In the genomic region with DNA sequence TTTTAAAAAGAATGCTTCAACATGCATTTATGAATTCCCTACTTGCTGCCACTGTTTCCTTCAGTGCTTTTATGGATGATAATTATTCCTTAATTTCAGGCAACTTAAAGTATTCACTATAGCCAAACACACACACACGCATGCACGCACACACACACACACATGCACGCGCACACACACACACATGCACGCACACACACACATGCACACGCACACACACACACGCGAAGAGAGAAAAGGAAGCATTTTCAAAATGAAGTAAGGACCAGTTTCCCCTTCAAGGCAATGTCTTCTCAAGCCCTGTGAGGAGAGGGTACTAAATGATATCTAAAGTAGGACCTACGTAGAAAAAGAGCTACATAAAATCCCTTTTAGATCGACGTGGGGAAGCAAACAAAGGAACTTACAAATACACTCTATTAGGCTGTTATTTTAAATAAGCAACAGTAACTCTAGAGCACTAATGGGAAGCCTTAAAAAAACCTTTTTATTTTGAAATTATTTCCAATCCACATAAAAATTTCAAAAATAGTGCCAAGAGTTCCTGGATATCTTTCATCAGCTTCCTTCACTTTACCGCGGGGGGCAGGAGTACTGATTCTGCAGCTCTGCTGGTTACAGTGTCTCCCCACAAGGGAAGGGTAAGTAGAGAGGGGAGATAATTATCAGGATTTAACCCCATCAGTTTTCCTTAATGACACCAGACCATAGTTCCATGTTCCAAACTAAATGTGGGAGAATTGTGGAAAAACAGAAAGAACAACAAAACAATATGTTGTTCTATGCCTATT, we compare ENCODE assay signal across 14 cellular contexts. TPM values are rescaled to one million over a fixed set of nuclear protein-coding genes. Genes with fewer than 3 reads are reported as not detected.
DNase-seq lines count a peak whose midpoint lies in the region; ATAC-seq, FAIRE-seq and TF ChIP-seq lines count a peak whose summit lies in the region.
"Had no signal": no experiment of that assay in that cellular context is flagged by ENCODE, and none has a peak within 500 bp of the region (broad histone marks: within the 10 kb centered on the region; RNA-seq: fewer than 3 reads in every experiment).

No MANE protein-coding gene starts in this region.

- no peak for ATAC-seq in activated T-helper 17 cell treated with anti-CD3 and anti-CD28 coated beads, Interleukin-2, amount 50 U/mL, for 72 hours (replicated peaks)
- ATAC-seq in HG02798 (IDR thresholded peaks at IDR 0.05; ENCODE audit: poor library complexity, unreplicated experiment) = no peak

- peaks cover 71% of the 10 kb centered on the region for H3K4me1 Mint-ChIP-seq in activated CD4-positive, alpha-beta T cell treated with anti-CD3 and anti-CD28 coated beads, Interleukin-2, amount 10 ng/mL, durations not matched to agents 7 days and 5 days
- peaks cover 43% of the 10 kb centered on the region for H3K4me1 Mint-ChIP-seq in activated T-helper 17 cell treated with anti-CD3 and anti-CD28 coated beads, Interleukin-2, amount 50 U/mL, for 72 hours
- peaks cover 26% of the 10 kb centered on the region for H3K4me1 Mint-ChIP-seq in nephron

- CTCF ChIA-PET in activated CD4-positive, alpha-beta T cell treated with anti-CD3 and anti-CD28 coated beads, Interleukin-2, amount 10 ng/mL, durations not matched to agents 7 days and 5 days (lab: Charles Lee) = no interaction called here

- H3K4me3 Mint-ChIP-seq in activated CD4-positive, alpha-beta T cell treated with anti-CD3 and anti-CD28 coated beads, Interleukin-2, amount 10 ng/mL, durations not matched to agents 7 days and 5 days = no peak overlapping the region
- H3K4me3 Mint-ChIP-seq in activated T-helper 17 cell treated with anti-CD3 and anti-CD28 coated beads, Interleukin-2, amount 50 U/mL, for 72 hours = peak overlapping the region; percentile 74
- no peak overlapping the region for H3K4me3 Mint-ChIP-seq in nephron
- H3K4me3 Mint-ChIP-seq: WTC11 had no signal

- no peak for TF ChIP-seq CTCF in nephron (IDR thresholded peaks at IDR 0.05; ENCODE audit: unreplicated experiment in 3 of 3)

- no peaks in the 10 kb centered on the region for H3K27me3 Mint-ChIP-seq in activated CD4-positive, alpha-beta T cell treated with anti-CD3 and anti-CD28 coated beads, Interleukin-2, amount 10 ng/mL, durations not matched to agents 7 days and 5 days
- no peaks in the 10 kb centered on the region for H3K27me3 Mint-ChIP-seq in activated T-helper 17 cell treated with anti-CD3 and anti-CD28 coated beads, Interleukin-2, amount 50 U/mL, for 72 hours
- no peaks in the 10 kb centered on the region for H3K27me3 Mint-ChIP-seq in nephron (ENCODE audit: low read depth)

- H3K36me3 Mint-ChIP-seq in activated CD4-positive, alpha-beta T cell treated with anti-CD3 and anti-CD28 coated beads, Interleukin-2, amount 10 ng/mL, durations not matched to agents 7 days and 5 days (ENCODE audit: low read depth) = peaks cover 47% of the 10 kb centered on the region
- H3K36me3 Mint-ChIP-seq in activated T-helper 17 cell treated with anti-CD3 and anti-CD28 coated beads, Interleukin-2, amount 50 U/mL, for 72 hours (ENCODE audit: low read depth) = peaks cover 40% of the 10 kb centered on the region
- H3K36me3 Mint-ChIP-seq in nephron (ENCODE audit: low read depth) = peaks cover 4% of the 10 kb centered on the region
- H3K36me3 Mint-ChIP-seq: WTC11 had no signal

- H3K27ac Mint-ChIP-seq in activated CD4-positive, alpha-beta T cell treated with anti-CD3 and anti-CD28 coated beads, Interleukin-2, amount 10 ng/mL, durations not matched to agents 7 days and 5 days = peak overlapping the region; percentile 43
- H3K27ac Mint-ChIP-seq in activated T-helper 17 cell treated with anti-CD3 and anti-CD28 coated beads, Interleukin-2, amount 50 U/mL, for 72 hours = no peak overlapping the region
- H3K27ac Mint-ChIP-seq in nephron = peak overlapping the region; percentile 10 to 90 (median 47)

- FAIRE-seq in RCC 7860 (lab: Jason Lieb, UNC) = no peak
- FAIRE-seq: bronchial epithelial cell had no signal

- DNase-seq in activated CD4-positive, alpha-beta T cell treated with anti-CD3 and anti-CD28 coated beads, Interleukin-2, amount 10 ng/mL, durations not matched to agents 7 days and 5 days = no peak
- no peak for DNase-seq in activated CD4-positive, alpha-beta T cell treated with anti-CD3 and anti-CD28 coated beads, Interleukin-2, amount 50 U/mL, for 1 hour
- peak; percentile 51 for DNase-seq in KBM-7
- no peak for DNase-seq in RCC 7860 (ENCODE audit: low spot score)
- DNase-seq in cortex of kidney (lab: John Stamatoyannopoulos, UW) = no peak
- DNase-seq: ACHN, DMS53, NCI-H510A, ovary had no signal

- in situ Hi-C loops in KBM-7 (cut with MboI; ENCODE audit: low pct_unique_long_range_greater_than_20kb, low sequenced_read_pairs) = no loop called here

- POLR2A ChIA-PET in activated CD4-positive, alpha-beta T cell treated with anti-CD3 and anti-CD28 coated beads, Interleukin-2, amount 10 ng/mL, durations not matched to agents 7 days and 5 days (lab: Charles Lee) = interaction anchor here (0.6 kb wide), 1 partner anchor 16 kb away, joined by 3 read pairs; no protein-coding TSS in a partner anchor

- no peaks in the 10 kb centered on the region for H3K9me3 Mint-ChIP-seq in activated CD4-positive, alpha-beta T cell treated with anti-CD3 and anti-CD28 coated beads, Interleukin-2, amount 10 ng/mL, durations not matched to agents 7 days and 5 days
- H3K9me3 Mint-ChIP-seq in activated T-helper 17 cell treated with anti-CD3 and anti-CD28 coated beads, Interleukin-2, amount 50 U/mL, for 72 hours = no peaks in the 10 kb centered on the region
- no peaks in the 10 kb centered on the region for H3K9me3 Mint-ChIP-seq in nephron
- H3K9me3 Mint-ChIP-seq: WTC11 had no signal

RNA-seq across cellular contexts. Expression of gene IRF2, which starts 13.7 kb away (rescaled TPM):
- total RNA-seq in activated CD4-positive, alpha-beta T cell treated with anti-CD3 and anti-CD28 coated beads, Interleukin-2, amount 10 ng/mL, durations not matched to agents 7 days and 5 days = 10 to 100 TPM; 82.1 to 84.3 TPM
- total RNA-seq in activated T-helper 17 cell treated with anti-CD3 and anti-CD28 coated beads, Interleukin-2, amount 50 U/mL, for 72 hours = 10 to 100 TPM; 48.1 to 61.7 TPM
